ENCODE assay signal across 8 cellular contexts in genomic region chr15:65085990-65086679, GRCh38. TPM values are rescaled to one million over a fixed set of nuclear protein-coding genes. Genes with fewer than 3 reads are reported as not detected.
A peak's percentile ranks its signal among the peaks of the same experiment; 100 is the strongest.
DNase-seq lines count a peak whose midpoint lies in the region; ATAC-seq and TF ChIP-seq lines count a peak whose summit lies in the region.

No MANE protein-coding gene starts in this region.

- H3K4me3 ChIP-seq in heart right ventricle (no peak overlapping the region), right cardiac atrium (ENCODE audit: low read length) (no peak overlapping the region), aorta (ENCODE audit: low read length in 2 of 2) (no peak overlapping the region)

- WGBS in heart right ventricle, 2 donors, result 80 to 86% methylated on average over 6 of the region's 6 CpGs
- WGBS in right cardiac atrium, result 74% methylated on average over 6 of the region's 6 CpGs
- 63 to 66% methylated on average over 6 of the region's 6 CpGs for WGBS in aorta, 2 donors

- intact Hi-C loops in heart right ventricle (cut with DNase I), result loop anchor here in 5 of 10 donors (5.0 to 10.0 kb wide), 3 partner anchors 34 to 54 kb away; no protein-coding TSS in a partner anchor
- intact Hi-C loops in Right ventricle myocardium superior (cut with DNase I), result loop anchor here (10.0 kb wide), 1 partner anchor 51 kb away; no protein-coding TSS in a partner anchor
- intact Hi-C loops in right cardiac atrium (cut with DNase I), result loop anchor here in 2 of 4 donors (5.0 kb wide), 1 partner anchor 34 kb away; no protein-coding TSS in a partner anchor
- intact Hi-C loops in aorta (cut with DNase I), result loop anchor here in 1 of 2 donors (2.0 kb wide), 1 partner anchor 19 kb away; the partner anchor contains the start of gene RASL12

- H3K27ac ChIP-seq in heart right ventricle (peak overlapping the region in 8 of 10 donors; percentile 76 to 94 (median 88)), right cardiac atrium (ENCODE audit: low read length) (peak overlapping the region; percentile 67), aorta (ENCODE audit: low read depth in 1 of 2, low read length in 2 of 2) (peak overlapping the region; percentile 92 to 98)

- H3K36me3 ChIP-seq in heart right ventricle (no peaks in the 10 kb centered on the region), aorta (ENCODE audit: control insufficient read depth in 1 of 2, insufficient read depth in 2 of 2, low read length in 1 of 2) (no peaks in the 10 kb centered on the region)

- in situ Hi-C loops in SK-MEL-5 (cut with HindIII; ENCODE audit: low pct_unique_long_range_greater_than_20kb, low sequenced_read_pairs), result no loop called here

- peak in 6 of 9 donors; percentile 35 to 53 (median 40) for TF ChIP-seq CTCF in heart right ventricle (IDR thresholded peaks at IDR 0.05)

- H3K4me1 ChIP-seq in heart right ventricle (peaks cover 14 to 90% (median 62%) of the 10 kb centered on the region in 9 donors), right cardiac atrium (ENCODE audit: control insufficient read depth, insufficient read depth, low read length) (peaks cover 24% of the 10 kb centered on the region), aorta (ENCODE audit: control insufficient read depth in 1 of 2, insufficient read depth in 2 of 2, low read length in 2 of 2) (peaks cover 2 to 6% of the 10 kb centered on the region in 2 donors)

- DNase-seq in heart right ventricle, result no peak
- DNase-seq in Right ventricle myocardium superior, result no peak
- DNase-seq in SK-MEL-5 (ENCODE audit: low read depth, low spot score), result peak; percentile 57
- peak in 1 of 3 donors; percentile 60 for DNase-seq in right cardiac atrium
- no peak for DNase-seq in aorta
- DNase-seq in GM19238 (ENCODE audit: insufficient read length, low spot score), result no peak
- DNase-seq in stimulated activated naive CD4-positive, alpha-beta T cell (lab: John Stamatoyannopoulos, UW), result no peak

- H3K9me3 ChIP-seq in heart right ventricle, result no peaks in the 10 kb centered on the region
- H3K9me3 ChIP-seq in right cardiac atrium (ENCODE audit: control insufficient read depth, low read length), result no peaks in the 10 kb centered on the region
- no peaks in the 10 kb centered on the region for H3K9me3 ChIP-seq in aorta (ENCODE audit: control insufficient read depth, low read length)

- H3K27me3 ChIP-seq in heart right ventricle, result peaks cover 0 to 12% (median 0%) of the 10 kb centered on the region in 7 donors
- H3K27me3 ChIP-seq in right cardiac atrium (ENCODE audit: control insufficient read depth, insufficient read depth), result no peaks in the 10 kb centered on the region
- H3K27me3 ChIP-seq in aorta (ENCODE audit: control insufficient read depth in 1 of 2, insufficient read depth in 2 of 2, low read length in 1 of 2), result no peaks in the 10 kb centered on the region

- no peak for ATAC-seq in heart right ventricle
- ATAC-seq in Right ventricle myocardium superior (ENCODE audit: poor library complexity), result no peak
- ATAC-seq in right cardiac atrium, result no peak
- no peak for ATAC-seq in aorta (ENCODE audit: low FRiP score)
- ATAC-seq in HG02938 (IDR thresholded peaks at IDR 0.05; ENCODE audit: unreplicated experiment), result no peak

RNA-seq across cellular contexts. Expression of gene KBTBD13, which starts 9.6 kb away (rescaled TPM):
- 10 to 100 TPM in 3 of 10 donors, 1 to 10 TPM in 7; 4.1 to 20.5 (median 4.6) TPM for total RNA-seq in heart right ventricle
- polyA plus RNA-seq in heart right ventricle, result 1 to 10 TPM in 1 of 2 donors, under 1 TPM in 1; 0.84 to 7.8 TPM
- 9.4 TPM for total RNA-seq in Right ventricle myocardium superior
- total RNA-seq in SK-MEL-5 (2014; rRNA removed; shearing (Covaris generic)), result not detected in 2 replicates
- polyA plus RNA-seq in SK-MEL-5 (2015; cell fraction: cytosol; rRNA removed), result not detected in 2 replicates
- not detected in 2 replicates for polyA plus RNA-seq in SK-MEL-5 (2015; cell fraction: nucleus; rRNA removed)
- 1 to 10 TPM; 2.8 to 8.9 (median 5.3) TPM for total RNA-seq in right cardiac atrium
- 6.9 TPM for polyA plus RNA-seq in right cardiac atrium
- 1 to 10 TPM; 1.5 TPM for total RNA-seq in aorta
- under 1 TPM; 0.05 to 0.25 TPM for polyA plus RNA-seq in aorta

RNA-seq across cellular contexts. Expression of gene RASL12, which starts 18.3 kb away (rescaled TPM):
- total RNA-seq in heart right ventricle, result 10 to 100 TPM in 7 of 10 donors, 1 to 10 TPM in 3; 4.4 to 20.1 (median 11.8) TPM
- polyA plus RNA-seq in heart right ventricle, result 10 to 100 TPM; 13.1 to 18.7 TPM
- 19.7 TPM for total RNA-seq in Right ventricle myocardium superior
- total RNA-seq in SK-MEL-5 (2014; rRNA removed; shearing (Covaris generic)), result not detected in 2 replicates
- polyA plus RNA-seq in SK-MEL-5 (2015; cell fraction: cytosol; rRNA removed), result 0.07 TPM in 1 of 2 replicates, not detected in the other
- not detected in 2 replicates for polyA plus RNA-seq in SK-MEL-5 (2015; cell fraction: nucleus; rRNA removed)
- 10 to 100 TPM; 63.2 to 88.0 (median 70.0) TPM for total RNA-seq in right cardiac atrium
- polyA plus RNA-seq in right cardiac atrium, result 68.8 TPM
- total RNA-seq in aorta, result 100 to 1,000 TPM in 1 of 2 donors, 10 to 100 TPM in 1; 86.9 to 171 TPM
- polyA plus RNA-seq in aorta, result 10 to 100 TPM; 51.3 to 82.1 TPM

RNA-seq across cellular contexts. Expression of gene UBAP1L, which starts 28.9 kb away (rescaled TPM):
- 1 to 10 TPM in 9 of 10 donors, under 1 TPM in 1; 0.88 to 2.3 (median 1.6) TPM for total RNA-seq in heart right ventricle
- polyA plus RNA-seq in heart right ventricle, result 1 to 10 TPM in 1 of 2 donors, under 1 TPM in 1; 0.65 to 5.3 TPM
- total RNA-seq in Right ventricle myocardium superior, result 1.6 TPM
- 31.1 and 31.5 TPM in 2 replicates for total RNA-seq in SK-MEL-5 (2014; rRNA removed; shearing (Covaris generic))
- 31.4 and 34.2 TPM in 2 replicates for polyA plus RNA-seq in SK-MEL-5 (2015; cell fraction: cytosol; rRNA removed)
- polyA plus RNA-seq in SK-MEL-5 (2015; cell fraction: nucleus; rRNA removed), result 248 TPM in 2 replicates
- 1 to 10 TPM; 1.7 to 2.5 (median 1.8) TPM for total RNA-seq in right cardiac atrium
- polyA plus RNA-seq in right cardiac atrium, result 1.4 TPM
- 10 to 100 TPM in 1 of 2 donors, 1 to 10 TPM in 1; 5.4 to 10.3 TPM for total RNA-seq in aorta
- polyA plus RNA-seq in aorta, result 1 to 10 TPM in 1 of 2 donors, under 1 TPM in 1; 0.88 to 8.6 TPM

RNA-seq across cellular contexts. Expression of gene SLC51B, which starts 40.9 kb away (rescaled TPM):
- total RNA-seq in heart right ventricle (not detected), Right ventricle myocardium superior (not detected), right cardiac atrium (not detected), aorta (not detected)
- polyA plus RNA-seq in heart right ventricle (under 1 TPM in 1 of 2 donors, not detected in 1; 0.43 TPM), right cardiac atrium (not detected), aorta (10 to 100 TPM in 1 of 2 donors, not detected in 1; 31.4 TPM)
- total RNA-seq in SK-MEL-5 (2014; rRNA removed; shearing (Covaris generic)), result 0.24 TPM in 1 of 2 replicates, not detected in the other
- 0.33 and 0.95 TPM in 2 replicates for polyA plus RNA-seq in SK-MEL-5 (2015; cell fraction: cytosol; rRNA removed)
- polyA plus RNA-seq in SK-MEL-5 (2015; cell fraction: nucleus; rRNA removed), result not detected in 2 replicates

RNA-seq across cellular contexts. Expression of gene PDCD7, which starts 47.5 kb away (rescaled TPM):
- 10 to 100 TPM; 12.5 to 25.1 (median 16.1) TPM for total RNA-seq in heart right ventricle
- polyA plus RNA-seq in heart right ventricle, result 10 to 100 TPM in 1 of 2 donors, 1 to 10 TPM in 1; 9.0 to 15.7 TPM
- 12.2 TPM for total RNA-seq in Right ventricle myocardium superior
- total RNA-seq in SK-MEL-5 (2014; rRNA removed; shearing (Covaris generic)), result 25.5 and 27.5 TPM in 2 replicates
- 33.2 and 46.8 TPM in 2 replicates for polyA plus RNA-seq in SK-MEL-5 (2015; cell fraction: cytosol; rRNA removed)
- polyA plus RNA-seq in SK-MEL-5 (2015; cell fraction: nucleus; rRNA removed), result 18.9 and 23.1 TPM in 2 replicates
- total RNA-seq in right cardiac atrium, result 10 to 100 TPM; 13.3 to 20.9 (median 16.6) TPM
- polyA plus RNA-seq in right cardiac atrium, result 13.0 TPM
- total RNA-seq in aorta, result 10 to 100 TPM; 18.3 to 34.0 TPM
- polyA plus RNA-seq in aorta, result 10 to 100 TPM; 11.1 to 13.8 TPM
